Comparison of ENCODE assay signal across 13 cellular contexts in genomic region chr3:61926913-61927312, GRCh38.
DNase-seq lines count a peak whose midpoint lies in the region; ATAC-seq and TF ChIP-seq lines count a peak whose summit lies in the region.
"Had no signal": no experiment of that assay in that cellular context is flagged by ENCODE, and none has a peak within 500 bp of the region (broad histone marks: within the 10 kb centered on the region; RNA-seq: fewer than 3 reads in every experiment).

No MANE protein-coding gene starts in this region.

- H3K9me3 ChIP-seq in smooth muscle cell (replicated peaks; ENCODE audit: low read depth), result no peaks in the 10 kb centered on the region
- no peaks in the 10 kb centered on the region for H3K9me3 ChIP-seq in SJCRH30 (replicated peaks)
- H3K9me3 ChIP-seq: Caco-2 had no signal

- H3F3A ChIP-seq in GM23338 (replicated peaks; ENCODE audit: low read depth) (no peaks in the 10 kb centered on the region), smooth muscle cell (ENCODE audit: low read depth) (peaks cover 17% of the 10 kb centered on the region)

- H4K20me1 ChIP-seq in GM23338 (replicated peaks; ENCODE audit: insufficient read depth) (peaks cover 4% of the 10 kb centered on the region; the same call in 1 of the 2 replicates), smooth muscle cell (ENCODE audit: low read depth) (peaks cover 44% of the 10 kb centered on the region)

- H3K79me2 ChIP-seq in GM23338 (replicated peaks; ENCODE audit: insufficient read depth) (peaks cover 95% of the 10 kb centered on the region), smooth muscle cell (ENCODE audit: low read depth) (peaks cover 26% of the 10 kb centered on the region)

- H3K4me3 ChIP-seq in GM23338, result no peak overlapping the region
- H3K4me3 ChIP-seq in smooth muscle cell, result no peak overlapping the region
- no peak overlapping the region for H3K4me3 ChIP-seq in SJCRH30

- H2AFZ ChIP-seq in GM23338 (no peak overlapping the region), smooth muscle cell (ENCODE audit: low read depth) (no peak overlapping the region)

- peaks cover 71% of the 10 kb centered on the region for H3K4me1 Mint-ChIP-seq in GM23338
- peaks cover 48% of the 10 kb centered on the region for H3K4me1 Mint-ChIP-seq in chondrocyte (ENCODE audit: low read depth)
- no peaks in the 10 kb centered on the region for H3K4me1 Mint-ChIP-seq in activated naive CD8-positive, alpha-beta T cell treated with anti-CD3 and anti-CD28 coated beads for 36 hours

- H3K36me3 ChIP-seq in GM23338 (ENCODE audit: insufficient read depth) (no peaks in the 10 kb centered on the region), smooth muscle cell (ENCODE audit: low read depth) (no peaks in the 10 kb centered on the region), SJCRH30 (no peaks in the 10 kb centered on the region)

- H3K27me3 ChIP-seq in GM23338 (ENCODE audit: insufficient read depth) (no peaks in the 10 kb centered on the region), smooth muscle cell (ENCODE audit: low read depth) (no peaks in the 10 kb centered on the region), SJCRH30 (no peaks in the 10 kb centered on the region)

- H3K27ac Mint-ChIP-seq in GM23338, result no peak overlapping the region
- H3K27ac Mint-ChIP-seq in chondrocyte (ENCODE audit: unreplicated experiment), result peak overlapping the region; percentile 93
- no peak overlapping the region for H3K27ac Mint-ChIP-seq in activated naive CD8-positive, alpha-beta T cell treated with anti-CD3 and anti-CD28 coated beads for 36 hours
- H3K27ac Mint-ChIP-seq: T-helper 1 cell treated with Interleukin-12 subunit alpha and Interleukin-12 subunit beta and Interleukin-4 antibody, amounts not matched to agents 30 μg/mL and 1 μg/mL, for 36 hours had no signal

- no peak for ATAC-seq in GM23338

- H3K4me2 ChIP-seq in GM23338 (no peak overlapping the region), smooth muscle cell (peak overlapping the region; percentile 66)

- no peak overlapping the region for H3K4me3 Mint-ChIP-seq in GM23338
- H3K4me3 Mint-ChIP-seq in chondrocyte (ENCODE audit: unreplicated experiment), result peak overlapping the region; percentile 26
- no peak overlapping the region for H3K4me3 Mint-ChIP-seq in activated naive CD8-positive, alpha-beta T cell treated with anti-CD3 and anti-CD28 coated beads for 36 hours
- H3K4me3 Mint-ChIP-seq: T-helper 1 cell treated with Interleukin-12 subunit alpha and Interleukin-12 subunit beta and Interleukin-4 antibody, amounts not matched to agents 30 μg/mL and 1 μg/mL, for 36 hours had no signal

- H3K9ac ChIP-seq in smooth muscle cell (ENCODE audit: low read depth), result peak overlapping the region; percentile 93

- 0 out of 2 replicates have a peak overlapping the region, but pooled peaks have one; percentile 6 for H3K27ac ChIP-seq in GM23338 (ENCODE audit: low read depth)
- H3K27ac ChIP-seq in smooth muscle cell (ENCODE audit: low read depth), result peak overlapping the region; percentile 98
- no peak overlapping the region for H3K27ac ChIP-seq in SJCRH30

- TF ChIP-seq CTCF in GM23338 (conservative IDR thresholded peaks at IDR 0.05; ENCODE audit: low read depth in 2 of 2), result no peak
- TF ChIP-seq CTCF in chondrocyte (IDR thresholded peaks at IDR 0.05), result no peak
- TF ChIP-seq CTCF in smooth muscle cell (IDR thresholded peaks at IDR 0.05; ENCODE audit: borderline replicate concordance, insufficient read depth, poor library complexity, severe bottlenecking), result no peak

- H3K27me3 Mint-ChIP-seq in GM23338 (ENCODE audit: insufficient read depth, low read depth, poor library complexity), result no peaks in the 10 kb centered on the region
- H3K27me3 Mint-ChIP-seq in chondrocyte (ENCODE audit: low read depth), result no peaks in the 10 kb centered on the region
- H3K27me3 Mint-ChIP-seq in activated naive CD8-positive, alpha-beta T cell treated with anti-CD3 and anti-CD28 coated beads for 36 hours, result peaks cover 7% of the 10 kb centered on the region

- DNase-seq in GM23338 (ENCODE audit: low spot score), result no peak
- no peak for DNase-seq in chondrocyte (ENCODE audit: low spot score)
- DNase-seq in hepatic stellate cell (ENCODE audit: low spot score), result peak; percentile 11
- DNase-seq in smooth muscle cell (lab: John Stamatoyannopoulos, UW; ENCODE audit: unreplicated experiment), result no peak
- no peak for DNase-seq in DMS153 (lab: John Stamatoyannopoulos, UW)
- no peak for DNase-seq in activated CD4-positive, CD25-positive, alpha-beta regulatory T cell (lab: John Stamatoyannopoulos, UW)
- no peak for DNase-seq in activated naive CD8-positive, alpha-beta T cell treated with anti-CD3 and anti-CD28 coated beads for 36 hours
- no peak for DNase-seq in SJCRH30
- DNase-seq: Caco-2; glutamatergic neuron; NK-92 treated with Interleukin-12 subunit alpha and Interleukin-12 subunit beta, amount 100 ng/mL, for 24 hours; stimulated activated naive CD4-positive, alpha-beta T cell had no signal

- WGBS in smooth muscle cell (ENCODE audit: low lambda C conversion rate), result 17% methylated on average over 3 of the region's 3 CpGs

- H3K4me1 ChIP-seq in GM23338 (ENCODE audit: insufficient read depth) (peaks cover 52% of the 10 kb centered on the region), smooth muscle cell (ENCODE audit: low read depth) (peaks cover 13% of the 10 kb centered on the region), SJCRH30 (peaks cover 21% of the 10 kb centered on the region)
- H3K4me1 ChIP-seq: Caco-2 had no signal

- H3K9me2 ChIP-seq in GM23338 (ENCODE audit: insufficient read depth), result no peaks in the 10 kb centered on the region

- H3K9me3 Mint-ChIP-seq in GM23338, result no peaks in the 10 kb centered on the region
- no peaks in the 10 kb centered on the region for H3K9me3 Mint-ChIP-seq in chondrocyte (ENCODE audit: low read depth)
- H3K9me3 Mint-ChIP-seq in activated naive CD8-positive, alpha-beta T cell treated with anti-CD3 and anti-CD28 coated beads for 36 hours, result no peaks in the 10 kb centered on the region
- H3K9me3 Mint-ChIP-seq: T-helper 1 cell treated with Interleukin-12 subunit alpha and Interleukin-12 subunit beta and Interleukin-4 antibody, amounts not matched to agents 30 μg/mL and 1 μg/mL, for 36 hours had no signal

- H3K36me3 Mint-ChIP-seq in GM23338 (ENCODE audit: low read depth) (no peaks in the 10 kb centered on the region; the same call in 2 of the 3 replicates), chondrocyte (ENCODE audit: low read depth) (no peaks in the 10 kb centered on the region)
- H3K36me3 Mint-ChIP-seq in activated naive CD8-positive, alpha-beta T cell treated with anti-CD3 and anti-CD28 coated beads for 36 hours, result no peaks in the 10 kb centered on the region

TF ChIP-seq in GM23338, 12 proteins besides CTCF, POLR2A, EP300 and RAD21 (continues in another document):
- TF ChIP-seq POLR2AphosphoS5 (IDR thresholded peaks at IDR 0.05; ENCODE audit: low read depth) (no peak), JUNB (IDR thresholded peaks at IDR 0.05; ENCODE audit: unreplicated experiment) (no peak), ZNF114 (CRISPR knock-in tag; IDR thresholded peaks at IDR 0.05) (no peak), EZH2phosphoT487 (IDR thresholded peaks at IDR 0.05; ENCODE audit: unreplicated experiment) (no peak), ZNF331 (CRISPR knock-in tag; IDR thresholded peaks at IDR 0.05; ENCODE audit: low read depth) (no peak)
